ENCODE assay signal across 5 cellular contexts in the genomic region with DNA sequence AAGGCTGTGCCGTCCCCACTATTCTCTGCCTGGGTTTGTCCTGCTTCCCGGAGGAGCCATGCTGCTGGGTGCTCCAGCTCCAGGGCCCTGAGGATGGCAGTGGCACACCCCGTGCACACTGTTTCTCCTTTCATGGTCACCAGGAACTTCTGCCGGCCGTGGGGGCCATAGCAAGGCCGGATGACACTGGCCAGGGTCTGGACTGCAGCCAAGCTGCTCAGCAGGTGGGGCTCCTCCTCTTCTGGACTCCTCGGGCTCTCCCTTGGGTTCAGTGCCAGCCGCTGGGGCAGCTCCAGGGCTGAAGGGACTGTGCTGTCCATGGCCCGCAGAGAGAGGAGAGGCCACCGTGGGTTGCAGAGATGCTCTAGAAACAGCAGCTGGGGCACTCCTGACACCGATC. TPM values are rescaled to one million over a fixed set of nuclear protein-coding genes. Genes with fewer than 3 reads are reported as not detected.
"Had no signal": no experiment of that assay in that cellular context is flagged by ENCODE, and none has a peak within 500 bp of the region (broad histone marks: within the 10 kb centered on the region; RNA-seq: fewer than 3 reads in every experiment).

No MANE protein-coding gene starts in this region.

RNA-seq across cellular contexts. Expression of a gene that starts 0.4 kb away (rescaled TPM):
- total RNA-seq: HepG2, HT-29, HT1080, IMR-90 had no signal
- polyA plus RNA-seq: HepG2, IgD-negative memory B cell, IMR-90 had no signal
